In the genomic region with DNA sequence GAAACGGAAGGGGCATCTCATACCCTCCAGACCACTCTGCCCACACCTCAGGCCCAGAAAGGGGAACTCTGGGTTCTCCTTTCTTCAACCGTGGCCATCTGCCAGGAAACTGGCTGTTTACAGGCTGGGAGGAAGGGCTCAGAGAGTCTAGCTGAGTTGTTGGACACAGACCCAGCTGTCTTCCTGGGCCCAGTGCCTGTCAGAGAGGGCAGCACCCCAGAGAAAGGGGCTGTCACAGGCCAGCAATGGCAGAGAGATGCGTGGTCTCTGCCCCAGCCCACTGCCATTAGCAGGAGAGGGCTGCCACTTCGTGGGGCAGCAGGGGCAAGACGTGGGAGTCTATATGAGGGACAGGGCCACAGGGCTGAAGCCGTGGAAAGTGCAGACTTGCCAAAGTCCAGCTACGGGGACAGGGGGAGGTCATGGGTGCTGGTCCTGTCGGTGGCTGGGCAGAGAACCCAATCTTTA, we compare ENCODE assay signal across 13 cellular contexts. TPM values are rescaled to one million over a fixed set of nuclear protein-coding genes. Genes with fewer than 3 reads are reported as not detected.
A peak's percentile ranks its signal among the peaks of the same experiment; 100 is the strongest.
DNase-seq lines count a peak whose midpoint lies in the region; ATAC-seq and TF ChIP-seq lines count a peak whose summit lies in the region.
"Had no signal": no experiment of that assay in that cellular context is flagged by ENCODE, and none has a peak within 500 bp of the region (broad histone marks: within the 10 kb centered on the region; RNA-seq: fewer than 3 reads in every experiment).

No MANE protein-coding gene starts in this region.

- CTCF ChIA-PET in activated CD4-positive, alpha-beta T cell treated with anti-CD3 and anti-CD28 coated beads, Interleukin-2, amount 10 ng/mL, durations not matched to agents 7 days and 5 days (lab: Charles Lee), result no interaction called here

- ATAC-seq in GM18867 (IDR thresholded peaks at IDR 0.05; ENCODE audit: unreplicated experiment), result peak; percentile 52
- ATAC-seq in activated naive CD8-positive, alpha-beta T cell treated with anti-CD3 and anti-CD28 coated beads, Interleukin-2, amount 50 U/mL, for 24 hours, result no peak

- no peak for TF ChIP-seq CTCF in mesothelial cell of epicardium (IDR thresholded peaks at IDR 0.05; ENCODE audit: unreplicated experiment)

- POLR2A ChIA-PET in activated CD4-positive, alpha-beta T cell treated with anti-CD3 and anti-CD28 coated beads, Interleukin-2, amount 10 ng/mL, durations not matched to agents 7 days and 5 days (lab: Charles Lee), result no interaction called here

- no peaks in the 10 kb centered on the region for H3K36me3 Mint-ChIP-seq in mesothelial cell of epicardium
- H3K36me3 Mint-ChIP-seq in activated CD4-positive, alpha-beta T cell treated with anti-CD3 and anti-CD28 coated beads, Interleukin-2, amount 10 ng/mL, durations not matched to agents 7 days and 5 days (ENCODE audit: low read depth), result no peaks in the 10 kb centered on the region
- H3K36me3 Mint-ChIP-seq in activated naive CD8-positive, alpha-beta T cell treated with anti-CD3 and anti-CD28 coated beads, Interleukin-2, amount 50 U/mL, for 24 hours (ENCODE audit: low read depth), result no peaks in the 10 kb centered on the region

- H3K9me3 Mint-ChIP-seq in mesothelial cell of epicardium, result no peaks in the 10 kb centered on the region
- H3K9me3 Mint-ChIP-seq in activated CD4-positive, alpha-beta T cell treated with anti-CD3 and anti-CD28 coated beads, Interleukin-2, amount 10 ng/mL, durations not matched to agents 7 days and 5 days, result no peaks in the 10 kb centered on the region
- no peaks in the 10 kb centered on the region for H3K9me3 Mint-ChIP-seq in activated naive CD8-positive, alpha-beta T cell treated with anti-CD3 and anti-CD28 coated beads, Interleukin-2, amount 50 U/mL, for 24 hours
- H3K9me3 Mint-ChIP-seq: activated T-helper 2 cell treated with anti-CD3 and anti-CD28 coated beads, Interferon-gamma antibody, Interleukin-2, Interleukin-4, amounts not matched to agents 10 μg/mL and 5 μg/mL and 100 μg/mL, durations not matched to agents 14 hours and 24 hours and 36 hours; endodermal cell; T-helper 1 cell treated with Interleukin-12 subunit alpha and Interleukin-12 subunit beta and Interleukin-4 antibody, amounts not matched to agents 30 μg/mL and 1 μg/mL, for 36 hours had no signal

- no peaks in the 10 kb centered on the region for H3K4me1 Mint-ChIP-seq in mesothelial cell of epicardium
- H3K4me1 Mint-ChIP-seq in activated CD4-positive, alpha-beta T cell treated with anti-CD3 and anti-CD28 coated beads, Interleukin-2, amount 10 ng/mL, durations not matched to agents 7 days and 5 days, result no peaks in the 10 kb centered on the region
- peaks cover 5% of the 10 kb centered on the region for H3K4me1 Mint-ChIP-seq in activated naive CD8-positive, alpha-beta T cell treated with anti-CD3 and anti-CD28 coated beads, Interleukin-2, amount 50 U/mL, for 24 hours
- H3K4me1 Mint-ChIP-seq: endodermal cell had no signal

- no peak overlapping the region for H3K27ac Mint-ChIP-seq in mesothelial cell of epicardium
- H3K27ac Mint-ChIP-seq in activated CD4-positive, alpha-beta T cell treated with anti-CD3 and anti-CD28 coated beads, Interleukin-2, amount 10 ng/mL, durations not matched to agents 7 days and 5 days, result no peak overlapping the region
- no peak overlapping the region for H3K27ac Mint-ChIP-seq in activated naive CD8-positive, alpha-beta T cell treated with anti-CD3 and anti-CD28 coated beads, Interleukin-2, amount 50 U/mL, for 24 hours
- H3K27ac Mint-ChIP-seq: activated T-helper 2 cell treated with anti-CD3 and anti-CD28 coated beads, Interferon-gamma antibody, Interleukin-2, Interleukin-4, amounts not matched to agents 10 μg/mL and 5 μg/mL and 100 μg/mL, durations not matched to agents 14 hours and 24 hours and 36 hours; endodermal cell; T-helper 1 cell treated with Interleukin-12 subunit alpha and Interleukin-12 subunit beta and Interleukin-4 antibody, amounts not matched to agents 30 μg/mL and 1 μg/mL, for 36 hours had no signal

- H3K4me3 Mint-ChIP-seq in mesothelial cell of epicardium, result no peak overlapping the region
- H3K4me3 Mint-ChIP-seq in activated CD4-positive, alpha-beta T cell treated with anti-CD3 and anti-CD28 coated beads, Interleukin-2, amount 10 ng/mL, durations not matched to agents 7 days and 5 days, result no peak overlapping the region
- H3K4me3 Mint-ChIP-seq in activated naive CD8-positive, alpha-beta T cell treated with anti-CD3 and anti-CD28 coated beads, Interleukin-2, amount 50 U/mL, for 24 hours, result no peak overlapping the region
- H3K4me3 Mint-ChIP-seq: endodermal cell; T-helper 1 cell treated with Interleukin-12 subunit alpha and Interleukin-12 subunit beta and Interleukin-4 antibody, amounts not matched to agents 30 μg/mL and 1 μg/mL, for 36 hours had no signal

- peaks cover 91% of the 10 kb centered on the region for H3K27me3 Mint-ChIP-seq in mesothelial cell of epicardium (ENCODE audit: low read depth)
- H3K27me3 Mint-ChIP-seq in activated CD4-positive, alpha-beta T cell treated with anti-CD3 and anti-CD28 coated beads, Interleukin-2, amount 10 ng/mL, durations not matched to agents 7 days and 5 days, result peaks cover 8% of the 10 kb centered on the region
- peaks cover 5% of the 10 kb centered on the region for H3K27me3 Mint-ChIP-seq in activated naive CD8-positive, alpha-beta T cell treated with anti-CD3 and anti-CD28 coated beads, Interleukin-2, amount 50 U/mL, for 24 hours

- DNase-seq in NOMO-1 treated with DMSO at 0.1 percent for 48 hours (lab: John Stamatoyannopoulos, UW; ENCODE audit: unreplicated experiment) (peak; percentile 91), globus pallidus (ENCODE audit: low spot score) (peak; percentile 97), putamen (ENCODE audit: low spot score) (peak; percentile 95), mesothelial cell of epicardium (ENCODE audit: low spot score in 2 of 2, unreplicated experiment in 2 of 2) (no peak)
- no peak for DNase-seq in activated CD4-positive, alpha-beta T cell treated with anti-CD3 and anti-CD28 coated beads, Interleukin-2, amount 50 U/mL, for 48 hours
- no peak for DNase-seq in activated CD4-positive, alpha-beta T cell treated with anti-CD3 and anti-CD28 coated beads, Interleukin-2, amount 10 ng/mL, durations not matched to agents 7 days and 5 days
- no peak for DNase-seq in activated naive CD8-positive, alpha-beta T cell treated with anti-CD3 and anti-CD28 coated beads, Interleukin-2, amount 50 U/mL, for 24 hours
- DNase-seq: endodermal cell; islet precursor cell; stimulated activated CD8-positive, alpha-beta memory T cell treated with anti-CD3 and anti-CD28 coated beads, Interleukin-4, amount 100 ng/mL, for 48 hours had no signal

RNA-seq across cellular contexts. Expression of a gene that starts 11.0 kb away (rescaled TPM):
- total RNA-seq in mesothelial cell of epicardium, result 0.11 to 0.54 TPM (median 0.22 TPM) in 3 replicates
- not detected for total RNA-seq in activated CD4-positive, alpha-beta T cell treated with anti-CD3 and anti-CD28 coated beads, Interleukin-2, amount 10 ng/mL, durations not matched to agents 7 days and 5 days
- total RNA-seq: activated T-helper 2 cell treated with anti-CD3 and anti-CD28 coated beads, Interferon-gamma antibody, Interleukin-2, Interleukin-4, amounts not matched to agents 10 μg/mL and 5 μg/mL and 100 μg/mL, durations not matched to agents 14 hours and 24 hours and 36 hours had no signal

Comparison
In these comparisons a context has a peak if more than half of its experiments do, and no peak if none do; other contexts are left out.
1. DNase-seq: peak in NOMO-1 treated with DMSO at 0.1 percent for 48 hours (single experiment), globus pallidus (single experiment) and putamen (single experiment); none in mesothelial cell of epicardium (0 of 2), activated CD4-positive, alpha-beta T cell treated with anti-CD3 and anti-CD28 coated beads, Interleukin-2, amount 50 U/mL, for 48 hours (0 of 2), activated CD4-positive, alpha-beta T cell treated with anti-CD3 and anti-CD28 coated beads, Interleukin-2, amount 10 ng/mL, durations not matched to agents 7 days and 5 days (single experiment) and activated naive CD8-positive, alpha-beta T cell treated with anti-CD3 and anti-CD28 coated beads, Interleukin-2, amount 50 U/mL, for 24 hours (single experiment).